ENCODE assay signal across 5 cellular contexts in the genomic region with DNA sequence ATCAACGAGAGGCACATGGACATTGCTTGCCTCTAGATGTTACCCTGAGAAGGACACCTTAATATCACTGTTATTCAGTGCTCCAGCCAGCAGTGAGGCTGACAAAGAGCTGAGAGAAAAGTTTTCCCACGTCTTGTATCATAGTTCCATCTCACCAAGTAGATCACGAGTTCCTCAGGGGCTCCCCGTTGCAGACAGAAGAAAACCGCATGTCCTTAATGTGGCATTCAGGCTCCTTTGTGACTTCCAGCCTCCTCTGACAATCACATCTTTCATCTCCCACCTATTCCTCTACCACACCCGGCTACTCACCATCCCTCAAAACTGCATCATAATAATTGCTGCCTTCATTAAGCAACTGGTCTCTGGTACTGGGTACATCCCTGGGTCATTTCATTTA.
"Had no signal": no experiment of that assay in that cellular context is flagged by ENCODE, and none has a peak within 500 bp of the region (broad histone marks: within the 10 kb centered on the region; RNA-seq: fewer than 3 reads in every experiment).

No MANE protein-coding gene starts in this region.

- H3K9ac ChIP-seq: KMS-11, SK-N-SH had no signal

- H3K4me2 ChIP-seq: KMS-11, SK-N-SH had no signal

- H3K9me3 ChIP-seq: SK-N-SH had no signal

- H3K4me3 ChIP-seq: K562 had no signal

- H3K9me2 ChIP-seq: SK-N-SH had no signal

- DNase-seq: NCI-H510A had no signal

- H3K27ac ChIP-seq: KMS-11, RWPE1 had no signal
